19 cellular contexts compared by ENCODE assay signal in the genomic region with DNA sequence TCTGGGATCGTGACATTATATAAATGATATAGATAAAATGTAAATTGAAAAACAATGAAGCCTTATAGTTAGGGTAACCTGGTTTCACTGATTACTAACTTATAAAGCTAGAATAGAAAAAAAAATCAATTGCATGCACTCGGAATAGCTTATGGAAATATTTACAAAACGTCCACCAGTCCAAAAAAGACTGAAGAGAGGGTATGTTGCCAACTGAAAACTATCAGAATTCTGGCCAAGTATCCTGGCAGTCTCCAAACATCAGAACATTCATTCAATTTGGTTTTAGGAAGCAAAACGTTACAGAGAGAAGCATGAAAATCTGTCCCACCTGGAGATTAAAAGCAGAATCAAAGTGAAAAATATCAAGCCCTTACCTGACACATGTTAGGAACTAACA.
DNase-seq lines count a peak whose midpoint lies in the region; ATAC-seq, FAIRE-seq and TF ChIP-seq lines count a peak whose summit lies in the region.
"Had no signal": no experiment of that assay in that cellular context is flagged by ENCODE, and none has a peak within 500 bp of the region (broad histone marks: within the 10 kb centered on the region; RNA-seq: fewer than 3 reads in every experiment).

No MANE protein-coding gene starts in this region.

- no peaks in the 10 kb centered on the region for H3K9me2 ChIP-seq in GM23338 (ENCODE audit: insufficient read depth)

- H3K4me3 Mint-ChIP-seq in GM23338 (no peak overlapping the region), chondrocyte (ENCODE audit: unreplicated experiment) (no peak overlapping the region), nephron progenitor cell (no peak overlapping the region)
- H3K4me3 Mint-ChIP-seq: B cell; CD4-positive, CD25-positive, alpha-beta regulatory T cell; IgD-negative memory B cell had no signal

- no peaks in the 10 kb centered on the region for H3K9me3 Mint-ChIP-seq in GM23338
- H3K9me3 Mint-ChIP-seq in chondrocyte (ENCODE audit: low read depth) = no peaks in the 10 kb centered on the region
- H3K9me3 Mint-ChIP-seq in nephron progenitor cell = no peaks in the 10 kb centered on the region

- H3F3A ChIP-seq in GM23338 (replicated peaks; ENCODE audit: low read depth) = no peaks in the 10 kb centered on the region

- H3K4me3 ChIP-seq in GM23338 = no peak overlapping the region
- no peak overlapping the region for H3K4me3 ChIP-seq in Peyer's patch
- H3K4me3 ChIP-seq: HAP-1 had no signal

- no peak for TF ChIP-seq POLR2A in Peyer's patch (IDR thresholded peaks at IDR 0.05)

- 0 out of 2 replicates have a peak, but pooled peaks cover 4% of the 10 kb centered on the region for H4K20me1 ChIP-seq in GM23338 (replicated peaks; ENCODE audit: insufficient read depth)

- ATAC-seq in GM23338 (no peak), GM18909 (IDR thresholded peaks at IDR 0.05; ENCODE audit: poor library complexity, unreplicated experiment) (no peak)
- ATAC-seq: Panc1 had no signal

- H3K27ac ChIP-seq in GM23338 (ENCODE audit: low read depth) = no peak overlapping the region
- H3K27ac ChIP-seq in Peyer's patch = no peak overlapping the region

- DNase-seq in GM23338 (ENCODE audit: low spot score) (no peak), chondrocyte (ENCODE audit: low spot score) (no peak), nephron progenitor cell (no peak), Peyer's patch (no peak), RPMI8226 (no peak)
- DNase-seq: Caco-2; CD4-positive, CD25-positive, alpha-beta regulatory T cell; EL; Kasumi-1; NCI-H2029; NCI-H510A; NCI-H82; SHP77 treated with DMSO at 0.1 percent for 48 hours had no signal

- TF ChIP-seq CTCF in GM23338 (conservative IDR thresholded peaks at IDR 0.05; ENCODE audit: low read depth in 2 of 2) = no peak
- TF ChIP-seq CTCF in chondrocyte (IDR thresholded peaks at IDR 0.05) = no peak
- TF ChIP-seq CTCF in nephron progenitor cell (IDR thresholded peaks at IDR 0.05) = no peak
- no peak for TF ChIP-seq CTCF in Peyer's patch (IDR thresholded peaks at IDR 0.05)

- H3K27me3 Mint-ChIP-seq in GM23338 (ENCODE audit: insufficient read depth, low read depth, poor library complexity) = peaks cover 4% of the 10 kb centered on the region
- no peaks in the 10 kb centered on the region for H3K27me3 Mint-ChIP-seq in chondrocyte (ENCODE audit: low read depth)
- no peaks in the 10 kb centered on the region for H3K27me3 Mint-ChIP-seq in nephron progenitor cell (ENCODE audit: low read depth, poor library complexity)
- H3K27me3 Mint-ChIP-seq: B cell; CD4-positive, CD25-positive, alpha-beta regulatory T cell; IgD-negative memory B cell had no signal

- H3K79me2 ChIP-seq in GM23338 (replicated peaks; ENCODE audit: insufficient read depth) = peaks cover 36% of the 10 kb centered on the region; the same call in 1 of the 2 replicates

- H3K36me3 Mint-ChIP-seq in GM23338 (ENCODE audit: low read depth) (no peaks in the 10 kb centered on the region), chondrocyte (ENCODE audit: low read depth) (no peaks in the 10 kb centered on the region), nephron progenitor cell (ENCODE audit: low read depth) (peaks cover 17% of the 10 kb centered on the region)
- H3K36me3 Mint-ChIP-seq: CD4-positive, CD25-positive, alpha-beta regulatory T cell; IgD-negative memory B cell had no signal

- no peak overlapping the region for H2AFZ ChIP-seq in GM23338

- no peaks in the 10 kb centered on the region for H3K9me3 ChIP-seq in Peyer's patch
- H3K9me3 ChIP-seq: Caco-2, HAP-1 had no signal

- H3K4me1 ChIP-seq in GM23338 (ENCODE audit: insufficient read depth) (peaks cover 63% of the 10 kb centered on the region), Peyer's patch (no peaks in the 10 kb centered on the region)
- H3K4me1 ChIP-seq: Caco-2 had no signal

- H3K27ac Mint-ChIP-seq in GM23338 (peak overlapping the region; percentile 10), chondrocyte (ENCODE audit: unreplicated experiment) (peak overlapping the region; percentile 34), nephron progenitor cell (peak overlapping the region; percentile 11)
- H3K27ac Mint-ChIP-seq: B cell; CD4-positive, CD25-positive, alpha-beta regulatory T cell; IgD-negative memory B cell had no signal

- H3K4me2 ChIP-seq in GM23338 = no peak overlapping the region

- no peaks in the 10 kb centered on the region for H3K27me3 ChIP-seq in GM23338 (ENCODE audit: insufficient read depth)
- H3K27me3 ChIP-seq in Peyer's patch = no peaks in the 10 kb centered on the region

- FAIRE-seq in A204.1 (lab: Jason Lieb, UNC) = peak; percentile 98

- no peaks in the 10 kb centered on the region for H3K36me3 ChIP-seq in GM23338 (ENCODE audit: insufficient read depth)
- H3K36me3 ChIP-seq in Peyer's patch = no peaks in the 10 kb centered on the region
- H3K36me3 ChIP-seq: HAP-1 had no signal

- H3K4me1 Mint-ChIP-seq in GM23338 = peaks cover 58% of the 10 kb centered on the region
- peaks cover 58% of the 10 kb centered on the region for H3K4me1 Mint-ChIP-seq in chondrocyte (ENCODE audit: low read depth)
- H3K4me1 Mint-ChIP-seq in nephron progenitor cell = peaks cover 56% of the 10 kb centered on the region
- H3K4me1 Mint-ChIP-seq: B cell; CD4-positive, CD25-positive, alpha-beta regulatory T cell had no signal

TF ChIP-seq in GM23338, 12 proteins besides CTCF, POLR2A, EP300 and RAD21:
- TF ChIP-seq ZNF114 (CRISPR knock-in tag; IDR thresholded peaks at IDR 0.05) = no peak
- TF ChIP-seq JUNB (IDR thresholded peaks at IDR 0.05; ENCODE audit: unreplicated experiment) = no peak
- no peak for TF ChIP-seq ZNF331 (CRISPR knock-in tag; IDR thresholded peaks at IDR 0.05; ENCODE audit: low read depth)
- no peak for TF ChIP-seq NANOG (IDR thresholded peaks at IDR 0.05; ENCODE audit: borderline replicate concordance)
- TF ChIP-seq, protein P1, sequence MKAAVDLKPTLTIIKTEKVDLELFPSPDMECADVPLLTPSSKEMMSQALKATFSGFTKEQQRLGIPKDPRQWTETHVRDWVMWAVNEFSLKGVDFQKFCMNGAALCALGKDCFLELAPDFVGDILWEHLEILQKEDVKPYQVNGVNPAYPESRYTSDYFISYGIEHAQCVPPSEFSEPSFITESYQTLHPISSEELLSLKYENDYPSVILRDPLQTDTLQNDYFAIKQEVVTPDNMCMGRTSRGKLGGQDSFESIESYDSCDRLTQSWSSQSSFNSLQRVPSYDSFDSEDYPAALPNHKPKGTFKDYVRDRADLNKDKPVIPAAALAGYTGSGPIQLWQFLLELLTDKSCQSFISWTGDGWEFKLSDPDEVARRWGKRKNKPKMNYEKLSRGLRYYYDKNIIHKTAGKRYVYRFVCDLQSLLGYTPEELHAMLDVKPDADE (IDR thresholded peaks at IDR 0.05) = no peak
- TF ChIP-seq EZH2phosphoT487 (IDR thresholded peaks at IDR 0.05; ENCODE audit: unreplicated experiment) = no peak
- no peak for TF ChIP-seq POLR2AphosphoS5 (IDR thresholded peaks at IDR 0.05; ENCODE audit: low read depth)
